18 cellular contexts compared by ENCODE assay signal in genomic region chr6:169646906-169647567, GRCh38.
"Had no signal": no experiment of that assay in that cellular context is flagged by ENCODE, and none has a peak within 500 bp of the region (broad histone marks: within the 10 kb centered on the region; RNA-seq: fewer than 3 reads in every experiment).

No MANE protein-coding gene starts in this region.

- DNase-seq: activated CD4-positive, CD25-positive, alpha-beta regulatory T cell treated with anti-CD3 and anti-CD28 coated beads, Interleukin-2, amount 50 U/mL, for 72 hours; activated naive CD4-positive, alpha-beta T cell treated with anti-CD3 and anti-CD28 coated beads for 36 hours; activated naive CD8-positive, alpha-beta T cell treated with anti-CD3 and anti-CD28 coated beads, Interleukin-2, amount 50 U/mL, for 24 hours; activated T-cell treated with anti-CD3 and anti-CD28 coated beads for 4 hours; effector memory CD4-positive, alpha-beta T cell; mesenchymal stem cell; natural killer cell; nucleus accumbens; stimulated activated CD4-positive, alpha-beta T cell treated with anti-CD3 and anti-CD28 coated beads, Interleukin-15, amount 100 ng/mL, for 24 hours; stimulated activated CD4-positive, alpha-beta T cell treated with anti-CD3 and anti-CD28 coated beads, Interleukin-4, amount 100 ng/mL, for 1 hour; stimulated activated naive B cell treated with anti-CD40 and anti-IgM and Interleukin-4, amounts not matched to agents 10 μg/mL and 1 μg/mL and 100 μg/mL, for 72 hours; transverse colon had no signal

- H3K4me1 ChIP-seq: breast epithelium, transverse colon had no signal

- H3K36me3 Mint-ChIP-seq: natural killer cell had no signal

- H3K27me3 Mint-ChIP-seq: activated naive CD8-positive, alpha-beta T cell treated with anti-CD3 and anti-CD28 coated beads, Interleukin-2, amount 50 U/mL, for 24 hours; dendritic cell treated with granulocyte-macrophage colony-stimulating factor and Interleukin-4, amounts not matched to agents 40 ng/mL and 50 ng/mL, for 4 days; stimulated activated naive B cell treated with anti-CD40 and anti-IgM and Interleukin-4, amounts not matched to agents 10 μg/mL and 1 μg/mL and 100 μg/mL, for 72 hours; T-cell had no signal

- H3K27ac ChIP-seq: breast epithelium, transverse colon had no signal

- H3K9me3 ChIP-seq: breast epithelium, transverse colon had no signal

- H3K4me1 Mint-ChIP-seq: activated naive CD8-positive, alpha-beta T cell treated with anti-CD3 and anti-CD28 coated beads, Interleukin-2, amount 50 U/mL, for 24 hours; natural killer cell; stimulated activated naive B cell treated with anti-CD40 and anti-IgM and Interleukin-4, amounts not matched to agents 10 μg/mL and 1 μg/mL and 100 μg/mL, for 72 hours; T-cell had no signal

- ATAC-seq: activated naive CD8-positive, alpha-beta T cell treated with anti-CD3 and anti-CD28 coated beads, Interleukin-2, amount 50 U/mL, for 24 hours; left lobe of liver; natural killer cell; stimulated activated naive B cell treated with anti-CD40 and anti-IgM and Interleukin-4, amounts not matched to agents 10 μg/mL and 1 μg/mL and 100 μg/mL, for 72 hours; T-cell had no signal

- H3K4me3 Mint-ChIP-seq: activated naive CD4-positive, alpha-beta T cell treated with anti-CD3 and anti-CD28 coated beads for 36 hours; activated naive CD8-positive, alpha-beta T cell treated with anti-CD3 and anti-CD28 coated beads, Interleukin-2, amount 50 U/mL, for 24 hours; dendritic cell treated with granulocyte-macrophage colony-stimulating factor and Interleukin-4, amounts not matched to agents 40 ng/mL and 50 ng/mL, for 4 days; natural killer cell; stimulated activated naive B cell treated with anti-CD40 and anti-IgM and Interleukin-4, amounts not matched to agents 10 μg/mL and 1 μg/mL and 100 μg/mL, for 72 hours; T-cell had no signal

- H3K27ac Mint-ChIP-seq: activated naive CD4-positive, alpha-beta T cell treated with anti-CD3 and anti-CD28 coated beads for 36 hours; activated naive CD8-positive, alpha-beta T cell treated with anti-CD3 and anti-CD28 coated beads, Interleukin-2, amount 50 U/mL, for 24 hours; dendritic cell treated with granulocyte-macrophage colony-stimulating factor and Interleukin-4, amounts not matched to agents 40 ng/mL and 50 ng/mL, for 4 days; natural killer cell; stimulated activated naive B cell treated with anti-CD40 and anti-IgM and Interleukin-4, amounts not matched to agents 10 μg/mL and 1 μg/mL and 100 μg/mL, for 72 hours; T-cell had no signal

- H3K9me3 Mint-ChIP-seq: activated naive CD4-positive, alpha-beta T cell treated with anti-CD3 and anti-CD28 coated beads for 36 hours; activated naive CD8-positive, alpha-beta T cell treated with anti-CD3 and anti-CD28 coated beads, Interleukin-2, amount 50 U/mL, for 24 hours; dendritic cell treated with granulocyte-macrophage colony-stimulating factor and Interleukin-4, amounts not matched to agents 40 ng/mL and 50 ng/mL, for 4 days; natural killer cell; stimulated activated naive B cell treated with anti-CD40 and anti-IgM and Interleukin-4, amounts not matched to agents 10 μg/mL and 1 μg/mL and 100 μg/mL, for 72 hours; T-cell had no signal

- H3K27me3 ChIP-seq: breast epithelium, transverse colon had no signal

- H3K4me3 ChIP-seq: breast epithelium, transverse colon had no signal

- FAIRE-seq: frontal cortex, islet of Langerhans had no signal

- H3K36me3 ChIP-seq: breast epithelium, transverse colon had no signal
